ENCODE assay signal across 18 cellular contexts in genomic region chr2:178395941-178396585, GRCh38.
"Had no signal": no experiment of that assay in that cellular context is flagged by ENCODE, and none has a peak within 500 bp of the region (broad histone marks: within the 10 kb centered on the region; RNA-seq: fewer than 3 reads in every experiment).

No MANE protein-coding gene starts in this region.

- ATAC-seq: stimulated activated naive CD8-positive, alpha-beta T cell treated with anti-CD3 and anti-CD28 coated beads, Interleukin-15, amount 100 ng/mL, for 72 hours had no signal

- H3K9me3 ChIP-seq: heart left ventricle, psoas muscle, spleen, thoracic aorta, transverse colon had no signal

- DNase-seq: cortex of kidney; dorsolateral prefrontal cortex; effector CD8-positive, alpha-beta T cell; heart left ventricle; hypothalamus; mesendoderm; naive B cell; psoas muscle; retina; spleen; stimulated activated CD4-positive, alpha-beta T cell treated with anti-CD3 and anti-CD28 coated beads, Interleukin-15, amount 100 ng/mL, for 24 hours; stimulated activated CD4-positive, alpha-beta T cell treated with anti-CD3 and anti-CD28 coated beads, Interleukin-1b, Interleukin-23, amount 100 ng/mL, for 48 hours; stimulated activated CD4-positive, alpha-beta T cell treated with anti-CD3 and anti-CD28 coated beads, Interleukin-4, amount 100 ng/mL, for 4 hours; stimulated activated naive B cell treated with anti-CD40 and anti-IgM and Interleukin-4, amounts not matched to agents 10 μg/mL and 1 μg/mL and 100 μg/mL, for 72 hours; stimulated activated naive CD8-positive, alpha-beta T cell treated with anti-CD3 and anti-CD28 coated beads, Interleukin-15, amount 100 ng/mL, for 72 hours; substantia nigra; transverse colon had no signal

- H3K27ac ChIP-seq: heart left ventricle, psoas muscle, spleen, thoracic aorta, transverse colon had no signal

- H3K36me3 ChIP-seq: spleen, thoracic aorta, transverse colon had no signal

- H3K4me3 ChIP-seq: dorsolateral prefrontal cortex, heart left ventricle, psoas muscle, spleen, thoracic aorta, transverse colon had no signal

- H3K27me3 ChIP-seq: dorsolateral prefrontal cortex, heart left ventricle, spleen, transverse colon had no signal

- H3K4me1 ChIP-seq: psoas muscle, spleen, transverse colon had no signal
